Comparison of ENCODE assay signal across 25 cellular contexts in the genomic region with DNA sequence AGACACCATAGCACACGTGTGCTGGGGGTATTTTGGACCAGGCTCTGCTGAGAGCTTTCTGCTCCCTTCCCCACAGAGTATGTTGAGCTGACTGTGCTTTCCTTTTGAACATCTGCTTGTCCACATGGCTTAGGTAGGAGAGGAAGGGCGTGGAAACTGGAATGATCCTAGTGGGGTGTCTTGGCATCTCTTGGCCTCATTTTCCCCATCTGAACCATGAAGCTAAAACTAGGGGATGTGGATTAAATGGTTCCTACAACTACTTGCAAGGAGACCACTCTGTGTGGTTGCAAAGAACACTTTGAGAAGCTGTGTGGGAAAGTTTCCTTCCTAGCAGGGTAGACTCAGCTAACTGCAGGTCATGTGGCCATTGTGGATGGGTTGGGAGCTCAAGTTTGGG. TPM values are rescaled to one million over a fixed set of nuclear protein-coding genes. Genes with fewer than 3 reads are reported as not detected.
DNase-seq lines count a peak whose midpoint lies in the region; ATAC-seq and TF ChIP-seq lines count a peak whose summit lies in the region.
"Had no signal": no experiment of that assay in that cellular context is flagged by ENCODE, and none has a peak within 500 bp of the region (broad histone marks: within the 10 kb centered on the region; RNA-seq: fewer than 3 reads in every experiment).

No MANE protein-coding gene starts in this region.

- no peaks in the 10 kb centered on the region for H3K27me3 Mint-ChIP-seq in activated CD4-positive, alpha-beta memory T cell treated with anti-CD3 and anti-CD28 coated beads for 36 hours
- H3K27me3 Mint-ChIP-seq in activated CD4-positive, alpha-beta memory T cell treated with anti-CD3 and anti-CD28 coated beads, Interleukin-2, amount 10 ng/mL, durations not matched to agents 7 days and 5 days: no peaks in the 10 kb centered on the region
- H3K27me3 Mint-ChIP-seq in CD8-positive, alpha-beta T cell (ENCODE audit: low read depth): no peaks in the 10 kb centered on the region
- H3K27me3 Mint-ChIP-seq in activated T-helper 17 cell treated with anti-CD3 and anti-CD28 coated beads, Interleukin-2, amount 50 U/mL, for 72 hours: no peaks in the 10 kb centered on the region
- no peaks in the 10 kb centered on the region for H3K27me3 Mint-ChIP-seq in naive thymus-derived CD4-positive, alpha-beta T cell

- no peak overlapping the region for H3K27ac ChIP-seq in CD8-positive, alpha-beta T cell (ENCODE audit: low read depth, low read length)
- H3K27ac ChIP-seq in naive thymus-derived CD4-positive, alpha-beta T cell (ENCODE audit: low read depth, low read length): peak overlapping the region; percentile 46
- H3K27ac ChIP-seq: parathyroid adenoma, right lobe of liver, WERI-Rb-1 had no signal

- CTCF ChIA-PET in activated CD4-positive, alpha-beta memory T cell treated with anti-CD3 and anti-CD28 coated beads for 36 hours (lab: Charles Lee): interaction anchor here (1.1 to 8.6 kb wide), 2 partner anchors 18 to 101 kb away, joined by 3 to 91 read pairs; no protein-coding TSS in a partner anchor
- CTCF ChIA-PET in activated CD4-positive, alpha-beta memory T cell treated with anti-CD3 and anti-CD28 coated beads, Interleukin-2, amount 10 ng/mL, durations not matched to agents 7 days and 5 days (lab: Charles Lee): interaction anchor here (3.7 kb wide), 1 partner anchor 18 kb away, joined by 22 read pairs; no protein-coding TSS in a partner anchor
- CTCF ChIA-PET in CD8-positive, alpha-beta T cell (lab: Charles Lee): interaction anchor here (1.3 to 10.3 kb wide), 4 partner anchors 11 to 63 kb away, joined by 3 to 117 read pairs (median 11); no protein-coding TSS in a partner anchor
- CTCF ChIA-PET in naive thymus-derived CD4-positive, alpha-beta T cell (lab: Charles Lee): interaction anchor here (0.8 to 1.9 kb wide), 3 partner anchors 17 to 110 kb away, joined by 3 to 6 read pairs (median 3); no protein-coding TSS in a partner anchor

- no peaks in the 10 kb centered on the region for H3K27me3 ChIP-seq in CD8-positive, alpha-beta T cell (ENCODE audit: insufficient read depth, low read length)
- no peaks in the 10 kb centered on the region for H3K27me3 ChIP-seq in naive thymus-derived CD4-positive, alpha-beta T cell (ENCODE audit: control insufficient read depth in 2 of 2, insufficient read depth in 2 of 2, low read length in 2 of 2)
- H3K27me3 ChIP-seq: right lobe of liver, tibial artery had no signal

- H3K4me1 Mint-ChIP-seq in activated CD4-positive, alpha-beta memory T cell treated with anti-CD3 and anti-CD28 coated beads for 36 hours (ENCODE audit: low read depth): peaks cover 55% of the 10 kb centered on the region
- H3K4me1 Mint-ChIP-seq in activated CD4-positive, alpha-beta memory T cell treated with anti-CD3 and anti-CD28 coated beads, Interleukin-2, amount 10 ng/mL, durations not matched to agents 7 days and 5 days: peaks cover 64% of the 10 kb centered on the region
- peaks cover 88% of the 10 kb centered on the region for H3K4me1 Mint-ChIP-seq in CD8-positive, alpha-beta T cell (ENCODE audit: low read depth)
- H3K4me1 Mint-ChIP-seq in activated T-helper 17 cell treated with anti-CD3 and anti-CD28 coated beads, Interleukin-2, amount 50 U/mL, for 72 hours: peaks cover 36% of the 10 kb centered on the region
- H3K4me1 Mint-ChIP-seq in naive thymus-derived CD4-positive, alpha-beta T cell: peaks cover 52 to 80% (median 65%) of the 10 kb centered on the region in 7 donors

- H3K9me3 Mint-ChIP-seq in activated CD4-positive, alpha-beta memory T cell treated with anti-CD3 and anti-CD28 coated beads for 36 hours: no peaks in the 10 kb centered on the region
- no peaks in the 10 kb centered on the region for H3K9me3 Mint-ChIP-seq in activated CD4-positive, alpha-beta memory T cell treated with anti-CD3 and anti-CD28 coated beads, Interleukin-2, amount 10 ng/mL, durations not matched to agents 7 days and 5 days
- H3K9me3 Mint-ChIP-seq in CD8-positive, alpha-beta T cell: no peaks in the 10 kb centered on the region
- H3K9me3 Mint-ChIP-seq in activated T-helper 17 cell treated with anti-CD3 and anti-CD28 coated beads, Interleukin-2, amount 50 U/mL, for 72 hours: no peaks in the 10 kb centered on the region
- no peaks in the 10 kb centered on the region for H3K9me3 Mint-ChIP-seq in naive thymus-derived CD4-positive, alpha-beta T cell
- H3K9me3 Mint-ChIP-seq: brain, CD14-positive monocyte, nephron had no signal

- peaks cover 37% of the 10 kb centered on the region for H3K36me3 Mint-ChIP-seq in activated CD4-positive, alpha-beta memory T cell treated with anti-CD3 and anti-CD28 coated beads for 36 hours
- peaks cover 56% of the 10 kb centered on the region for H3K36me3 Mint-ChIP-seq in activated CD4-positive, alpha-beta memory T cell treated with anti-CD3 and anti-CD28 coated beads, Interleukin-2, amount 10 ng/mL, durations not matched to agents 7 days and 5 days (ENCODE audit: low read depth)
- peaks cover 40% of the 10 kb centered on the region for H3K36me3 Mint-ChIP-seq in CD8-positive, alpha-beta T cell
- peaks cover 60% of the 10 kb centered on the region for H3K36me3 Mint-ChIP-seq in activated T-helper 17 cell treated with anti-CD3 and anti-CD28 coated beads, Interleukin-2, amount 50 U/mL, for 72 hours (ENCODE audit: low read depth)
- H3K36me3 Mint-ChIP-seq in naive thymus-derived CD4-positive, alpha-beta T cell: peaks cover 4 to 35% (median 15%) of the 10 kb centered on the region in 5 donors
- H3K36me3 Mint-ChIP-seq: brain had no signal

- H3K4me3 Mint-ChIP-seq in activated CD4-positive, alpha-beta memory T cell treated with anti-CD3 and anti-CD28 coated beads for 36 hours: no peak overlapping the region
- no peak overlapping the region for H3K4me3 Mint-ChIP-seq in activated CD4-positive, alpha-beta memory T cell treated with anti-CD3 and anti-CD28 coated beads, Interleukin-2, amount 10 ng/mL, durations not matched to agents 7 days and 5 days
- peak overlapping the region; percentile 12 for H3K4me3 Mint-ChIP-seq in CD8-positive, alpha-beta T cell
- no peak overlapping the region for H3K4me3 Mint-ChIP-seq in activated T-helper 17 cell treated with anti-CD3 and anti-CD28 coated beads, Interleukin-2, amount 50 U/mL, for 72 hours
- peak overlapping the region in 4 of 10 donors; percentile 24 to 49 (median 32) for H3K4me3 Mint-ChIP-seq in naive thymus-derived CD4-positive, alpha-beta T cell
- H3K4me3 Mint-ChIP-seq: brain, CD14-positive monocyte, nephron had no signal

- H3K4me3 ChIP-seq in CD8-positive, alpha-beta T cell (ENCODE audit: low read depth, low read length): no peak overlapping the region
- H3K4me3 ChIP-seq in naive thymus-derived CD4-positive, alpha-beta T cell (ENCODE audit: low read length): no peak overlapping the region
- H3K4me3 ChIP-seq: HAP-1, right lobe of liver, tibial artery had no signal

- intact Hi-C loops in activated CD4-positive, alpha-beta memory T cell treated with anti-CD3 and anti-CD28 coated beads for 36 hours (cut with micrococcal nuclease): no loop called here
- intact Hi-C loops in CD8-positive, alpha-beta T cell (cut with DNase I, micrococcal nuclease): loop anchor here in 1 of 2 experiments (1.0 kb wide), 1 partner anchor 12 kb away; no protein-coding TSS in a partner anchor
- intact Hi-C loops in naive thymus-derived CD4-positive, alpha-beta T cell (cut with micrococcal nuclease): no loop called here

- H3K9me3 ChIP-seq in CD8-positive, alpha-beta T cell (ENCODE audit: low read length): no peaks in the 10 kb centered on the region
- H3K9me3 ChIP-seq in naive thymus-derived CD4-positive, alpha-beta T cell (ENCODE audit: control insufficient read depth in 2 of 3, low read length in 3 of 3): no peaks in the 10 kb centered on the region
- H3K9me3 ChIP-seq: HAP-1, right lobe of liver, tibial artery had no signal

- TF ChIP-seq CTCF in CD8-positive, alpha-beta T cell (IDR thresholded peaks at IDR 0.05): no peak

- H3K36me3 ChIP-seq in CD8-positive, alpha-beta T cell (ENCODE audit: insufficient read depth, low read length): peaks cover 3% of the 10 kb centered on the region
- peaks cover 0 to 9% (median 0%) of the 10 kb centered on the region in 3 experiments for H3K36me3 ChIP-seq in naive thymus-derived CD4-positive, alpha-beta T cell (ENCODE audit: control insufficient read depth in 2 of 3, insufficient read depth in 3 of 3, low read length in 3 of 3)
- H3K36me3 ChIP-seq: HAP-1, right lobe of liver, tibial artery, WERI-Rb-1 had no signal

- H3K27ac Mint-ChIP-seq in activated CD4-positive, alpha-beta memory T cell treated with anti-CD3 and anti-CD28 coated beads for 36 hours: peak overlapping the region; percentile 4
- no peak overlapping the region for H3K27ac Mint-ChIP-seq in activated CD4-positive, alpha-beta memory T cell treated with anti-CD3 and anti-CD28 coated beads, Interleukin-2, amount 10 ng/mL, durations not matched to agents 7 days and 5 days
- peak overlapping the region; percentile 98 for H3K27ac Mint-ChIP-seq in CD8-positive, alpha-beta T cell
- peak overlapping the region; percentile 95 for H3K27ac Mint-ChIP-seq in activated T-helper 17 cell treated with anti-CD3 and anti-CD28 coated beads, Interleukin-2, amount 50 U/mL, for 72 hours
- peak overlapping the region; percentile 10 to 96 (median 84) for H3K27ac Mint-ChIP-seq in naive thymus-derived CD4-positive, alpha-beta T cell
- H3K27ac Mint-ChIP-seq: brain, CD14-positive monocyte, nephron had no signal

- POLR2A ChIA-PET in activated CD4-positive, alpha-beta memory T cell treated with anti-CD3 and anti-CD28 coated beads for 36 hours (lab: Charles Lee): interaction anchor here (1.0 kb wide), 2 partner anchors 17 to 59 kb away, joined by 3 to 4 read pairs; no protein-coding TSS in a partner anchor
- POLR2A ChIA-PET in activated CD4-positive, alpha-beta memory T cell treated with anti-CD3 and anti-CD28 coated beads, Interleukin-2, amount 10 ng/mL, durations not matched to agents 7 days and 5 days (lab: Charles Lee): interaction anchor here (22.6 kb wide), 1 partner anchor 24 kb away, joined by 373 read pairs; no protein-coding TSS in a partner anchor
- POLR2A ChIA-PET in CD8-positive, alpha-beta T cell (lab: Charles Lee): interaction anchor here (1.2 to 2.0 kb wide), 3 partner anchors 13 to 39 kb away, joined by 3 to 7 read pairs (median 3); no protein-coding TSS in a partner anchor
- POLR2A ChIA-PET in naive thymus-derived CD4-positive, alpha-beta T cell (lab: Charles Lee): interaction anchor here (0.8 to 9.7 kb wide), 7 partner anchors 8 to 51 kb away, joined by 3 to 111 read pairs (median 4); no protein-coding TSS in a partner anchor

- H3K4me1 ChIP-seq in CD8-positive, alpha-beta T cell (ENCODE audit: insufficient read depth, low read length): peaks cover 95% of the 10 kb centered on the region
- H3K4me1 ChIP-seq in naive thymus-derived CD4-positive, alpha-beta T cell (ENCODE audit: control insufficient read depth in 2 of 2, insufficient read depth in 2 of 2, low read length in 2 of 2): peaks cover 14 to 46% of the 10 kb centered on the region in 2 donors
- H3K4me1 ChIP-seq: parathyroid adenoma had no signal

- DNase-seq in activated CD4-positive, alpha-beta memory T cell treated with anti-CD3 and anti-CD28 coated beads for 36 hours: no peak
- DNase-seq in activated CD4-positive, alpha-beta memory T cell treated with anti-CD3 and anti-CD28 coated beads, Interleukin-2, amount 10 ng/mL, durations not matched to agents 7 days and 5 days: no peak
- DNase-seq in CD8-positive, alpha-beta T cell: no peak
- no peak for DNase-seq in naive thymus-derived CD4-positive, alpha-beta T cell
- no peak for DNase-seq in HuH-7 (ENCODE audit: low spot score)
- no peak for DNase-seq in activated CD8-positive, alpha-beta memory T cell treated with anti-CD3 and anti-CD28 coated beads, Interleukin-2, amount 50 U/mL, for 4 hours
- no peak for DNase-seq in activated effector memory CD4-positive, alpha-beta T cell treated with Interleukin-2 at 50 U/mL for 16 hours
- DNase-seq: Kasumi-1; mesendoderm; NCI-H1092 treated with DMSO at 0.1 percent for 48 hours; NCI-H2029; NCI-H345; stimulated activated naive CD4-positive, alpha-beta T cell had no signal

- ATAC-seq in CD8-positive, alpha-beta T cell: no peak
- no peak for ATAC-seq in activated T-helper 17 cell treated with anti-CD3 and anti-CD28 coated beads, Interleukin-2, amount 50 U/mL, for 72 hours (replicated peaks)
- ATAC-seq in naive thymus-derived CD4-positive, alpha-beta T cell: no peak

RNA-seq across cellular contexts. Expression of a gene that starts 6.7 kb away (rescaled TPM):
- 100 to 1,000 TPM; 151 to 167 TPM for total RNA-seq in activated CD4-positive, alpha-beta memory T cell treated with anti-CD3 and anti-CD28 coated beads for 36 hours
- 100 to 1,000 TPM; 259 to 263 TPM for total RNA-seq in activated CD4-positive, alpha-beta memory T cell treated with anti-CD3 and anti-CD28 coated beads, Interleukin-2, amount 10 ng/mL, durations not matched to agents 7 days and 5 days
- 100 to 1,000 TPM; 670 to 690 TPM for total RNA-seq in CD8-positive, alpha-beta T cell
- total RNA-seq in activated T-helper 17 cell treated with anti-CD3 and anti-CD28 coated beads, Interleukin-2, amount 50 U/mL, for 72 hours: 100 to 1,000 TPM; 182 to 219 TPM
- 100 to 1,000 TPM; 380 to 615 (median 394) TPM for total RNA-seq in naive thymus-derived CD4-positive, alpha-beta T cell
- 100 to 1,000 TPM in 1 of 2 donors, 10 to 100 TPM in 1; 76.0 to 122 TPM for polyA plus RNA-seq in naive thymus-derived CD4-positive, alpha-beta T cell

RNA-seq across cellular contexts. Expression of a gene that starts 20.9 kb away (rescaled TPM):
- not detected for total RNA-seq in activated CD4-positive, alpha-beta memory T cell treated with anti-CD3 and anti-CD28 coated beads for 36 hours
- not detected for total RNA-seq in activated CD4-positive, alpha-beta memory T cell treated with anti-CD3 and anti-CD28 coated beads, Interleukin-2, amount 10 ng/mL, durations not matched to agents 7 days and 5 days
- total RNA-seq in CD8-positive, alpha-beta T cell: under 1 TPM in 1 of 2 experiments, not detected in 1; 0.19 TPM
- total RNA-seq in activated T-helper 17 cell treated with anti-CD3 and anti-CD28 coated beads, Interleukin-2, amount 50 U/mL, for 72 hours: not detected
- not detected for total RNA-seq in naive thymus-derived CD4-positive, alpha-beta T cell
- polyA plus RNA-seq in naive thymus-derived CD4-positive, alpha-beta T cell: under 1 TPM; 0.17 to 0.25 TPM
- total RNA-seq: fibroblast of lung; HT1080; T-helper 2 cell treated with Interferon-gamma antibody and Interleukin-4, amounts not matched to agents 100 ng/mL and 5 ng/mL, for 36 hours had no signal

RNA-seq across cellular contexts. Expression of a gene that starts 50.8 kb away (rescaled TPM):
- total RNA-seq in activated CD4-positive, alpha-beta memory T cell treated with anti-CD3 and anti-CD28 coated beads for 36 hours: 100 to 1,000 TPM; 159 TPM
- total RNA-seq in activated CD4-positive, alpha-beta memory T cell treated with anti-CD3 and anti-CD28 coated beads, Interleukin-2, amount 10 ng/mL, durations not matched to agents 7 days and 5 days: 100 to 1,000 TPM; 166 to 171 TPM
- total RNA-seq in CD8-positive, alpha-beta T cell: 100 to 1,000 TPM; 191 to 201 TPM
- total RNA-seq in activated T-helper 17 cell treated with anti-CD3 and anti-CD28 coated beads, Interleukin-2, amount 50 U/mL, for 72 hours: 100 to 1,000 TPM; 162 to 186 TPM
- 100 to 1,000 TPM; 102 to 226 (median 131) TPM for total RNA-seq in naive thymus-derived CD4-positive, alpha-beta T cell
- polyA plus RNA-seq in naive thymus-derived CD4-positive, alpha-beta T cell: 10 to 100 TPM; 42.0 to 61.8 TPM
